ENCODE assay signal across 8 cellular contexts in the genomic region with DNA sequence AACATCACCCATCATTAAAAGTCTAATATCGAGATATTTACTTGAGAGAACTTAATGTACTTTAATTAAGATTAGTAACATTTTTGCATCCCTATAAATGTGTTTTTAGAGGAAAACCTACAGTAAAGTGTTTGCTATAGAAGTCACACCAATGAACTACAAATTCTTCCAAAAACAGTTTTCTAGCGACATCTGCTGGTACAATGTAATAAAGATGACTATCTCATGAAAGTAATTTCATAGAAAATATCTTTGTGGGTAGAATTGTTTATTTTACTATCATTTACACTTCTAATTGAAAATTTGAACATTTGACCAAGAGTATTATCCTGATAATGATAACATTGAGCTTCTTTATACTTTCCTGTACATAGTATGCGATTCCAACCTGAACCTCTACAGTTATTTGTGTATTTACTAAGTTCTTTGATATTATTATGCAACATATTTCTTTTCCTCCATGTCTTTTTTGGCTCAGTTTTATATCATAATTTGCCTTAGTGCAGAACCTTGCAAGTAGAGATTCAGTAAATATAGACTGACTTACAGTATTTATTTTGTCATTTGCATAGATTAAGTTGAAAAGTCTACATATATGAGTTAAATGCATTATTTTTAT.
DNase-seq lines count a peak whose midpoint lies in the region; ATAC-seq and TF ChIP-seq lines count a peak whose summit lies in the region.

No MANE protein-coding gene starts in this region.

- no peak overlapping the region for H3K4me3 ChIP-seq in osteoblast (ENCODE audit: insufficient read depth, low read length)

- H4K20me1 ChIP-seq in osteoblast (ENCODE audit: insufficient read depth, low read length): no peaks in the 10 kb centered on the region

- no peaks in the 10 kb centered on the region for H3K4me1 ChIP-seq in osteoblast (ENCODE audit: insufficient read depth, low read length)

- no peaks in the 10 kb centered on the region for H3K9me3 ChIP-seq in osteoblast (ENCODE audit: low read depth, low read length)

- no peaks in the 10 kb centered on the region for H3K79me2 ChIP-seq in osteoblast (ENCODE audit: insufficient read depth, low read length)

- no peak overlapping the region for H2AFZ ChIP-seq in osteoblast (ENCODE audit: low read length)

- no peak overlapping the region for H3K27ac ChIP-seq in osteoblast (ENCODE audit: low read depth, low read length)

- H3K4me2 ChIP-seq in osteoblast (ENCODE audit: insufficient read depth, low read length): no peak overlapping the region

- DNase-seq in DMS 273 (lab: John Stamatoyannopoulos, UW; ENCODE audit: unreplicated experiment): peak; percentile 73
- DNase-seq in DMS 273 treated with DMSO at 0.1 percent for 48 hours (lab: John Stamatoyannopoulos, UW): no peak
- DNase-seq in LHCN-M2 (ENCODE audit: low read depth): peak; percentile 60
- DNase-seq in RPMI7951 (ENCODE audit: low read depth): peak; percentile 58
- peak; percentile 44 for DNase-seq in fibroblast of gingiva (ENCODE audit: low read depth)
- peak; percentile 36 for DNase-seq in osteoblast (ENCODE audit: insufficient read length, low spot score, missing footprints)

- no peaks in the 10 kb centered on the region for H3K36me3 ChIP-seq in osteoblast (ENCODE audit: insufficient read depth, low read length)

- peak; percentile 58 for TF ChIP-seq CTCF in osteoblast (IDR thresholded peaks at IDR 0.05; ENCODE audit: extremely low read depth, low read depth, low read length)

- ATAC-seq in esophagus mucosa: no peak
- no peak for ATAC-seq in HG03175 (IDR thresholded peaks at IDR 0.05; ENCODE audit: unreplicated experiment)

- no peaks in the 10 kb centered on the region for H3K27me3 ChIP-seq in osteoblast (ENCODE audit: insufficient read depth, low read length)
